ENCODE assay signal across 1 cellular context in genomic region chr11:77589521-77590193, GRCh38.
TF ChIP-seq lines count a peak whose summit lies in the region.

A gene with protein sequence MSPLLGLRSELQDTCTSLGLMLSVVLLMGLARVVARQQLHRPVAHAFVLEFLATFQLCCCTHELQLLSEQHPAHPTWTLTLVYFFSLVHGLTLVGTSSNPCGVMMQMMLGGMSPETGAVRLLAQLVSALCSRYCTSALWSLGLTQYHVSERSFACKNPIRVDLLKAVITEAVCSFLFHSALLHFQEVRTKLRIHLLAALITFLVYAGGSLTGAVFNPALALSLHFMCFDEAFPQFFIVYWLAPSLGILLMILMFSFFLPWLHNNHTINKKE (plus strand): TSS chr11:77589953. CDS start chr11:77589993, 40 bp downstream.

TF ChIP-seq in K562, 482 proteins besides CTCF, POLR2A, EP300 and RAD21 (continued from another document and continues in another):
- TF ChIP-seq, protein P1, sequence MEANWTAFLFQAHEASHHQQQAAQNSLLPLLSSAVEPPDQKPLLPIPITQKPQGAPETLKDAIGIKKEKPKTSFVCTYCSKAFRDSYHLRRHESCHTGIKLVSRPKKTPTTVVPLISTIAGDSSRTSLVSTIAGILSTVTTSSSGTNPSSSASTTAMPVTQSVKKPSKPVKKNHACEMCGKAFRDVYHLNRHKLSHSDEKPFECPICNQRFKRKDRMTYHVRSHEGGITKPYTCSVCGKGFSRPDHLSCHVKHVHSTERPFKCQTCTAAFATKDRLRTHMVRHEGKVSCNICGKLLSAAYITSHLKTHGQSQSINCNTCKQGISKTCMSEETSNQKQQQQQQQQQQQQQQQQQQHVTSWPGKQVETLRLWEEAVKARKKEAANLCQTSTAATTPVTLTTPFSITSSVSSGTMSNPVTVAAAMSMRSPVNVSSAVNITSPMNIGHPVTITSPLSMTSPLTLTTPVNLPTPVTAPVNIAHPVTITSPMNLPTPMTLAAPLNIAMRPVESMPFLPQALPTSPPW (CRISPR knock-in tag; IDR thresholded peaks at IDR 0.05) = peak; percentile 81
- TF ChIP-seq SP1 (CRISPR knock-in tag; IDR thresholded peaks at IDR 0.05) (no peak), ZNF518B (CRISPR knock-in tag; IDR thresholded peaks at IDR 0.05) (no peak), SPI1 (IDR thresholded peaks at IDR 0.05; ENCODE audit: borderline replicate concordance, low read depth, low read length) (no peak), POLR2H (tag; IDR thresholded peaks at IDR 0.05; ENCODE audit: low read depth) (no peak), KDM1A (IDR thresholded peaks at IDR 0.05) (no peak), ZNF436 (CRISPR knock-in tag; IDR thresholded peaks at IDR 0.05) (no peak), SAFB2 (IDR thresholded peaks at IDR 0.05; ENCODE audit: borderline replicate concordance, low read depth, low read length, severe bottlenecking) (no peak), FOXJ2 (tag; IDR thresholded peaks at IDR 0.05) (no peak; the same call in 1 of the 2 replicates), TCFL5 (CRISPR knock-in tag; conservative IDR thresholded peaks at IDR 0.05) (no peak), EGR1 (conservative IDR thresholded peaks at IDR 0.05) (no peak), ZBTB2 (IDR thresholded peaks at IDR 0.05) (no peak), SMC3 (conservative IDR thresholded peaks at IDR 0.05; ENCODE audit: insufficient read depth, low read depth, low read length) (no peak), SIN3B (IDR thresholded peaks at IDR 0.05; ENCODE audit: low read depth) (peak; percentile 30; the same call in 1 of the 2 replicates), SAP30 (IDR thresholded peaks at IDR 0.05; ENCODE audit: borderline replicate concordance, insufficient read depth, low read depth, low read length, poor library complexity, severe bottlenecking) (peak; percentile 37), ZNF232 (CRISPR knock-in tag; IDR thresholded peaks at IDR 0.05) (no peak), ZNF282 (CRISPR knock-in tag; IDR thresholded peaks at IDR 0.05) (no peak), CC2D1A (IDR thresholded peaks at IDR 0.05) (no peak), PHF20 (IDR thresholded peaks at IDR 0.05; ENCODE audit: partially characterized antibody) (no peak), ZNF445 (CRISPR knock-in tag; IDR thresholded peaks at IDR 0.05; ENCODE audit: low read depth) (no peak), ZNF717 (CRISPR knock-in tag; IDR thresholded peaks at IDR 0.05) (no peak), ZNF778 (CRISPR knock-in tag; IDR thresholded peaks at IDR 0.05) (no peak), E2F3 (CRISPR knock-in tag; IDR thresholded peaks at IDR 0.05) (0 out of 2 replicates have a peak, but pooled peaks have one; percentile 33), BRD4 (IDR thresholded peaks at IDR 0.05) (no peak), FOXA3 (CRISPR knock-in tag; conservative IDR thresholded peaks at IDR 0.05 in 1 of 2, IDR thresholded peaks at IDR 0.05 in 1 of 2) (no peak), SRSF1 (IDR thresholded peaks at IDR 0.05; ENCODE audit: low read depth, low read length) (no peak), TAF9B (IDR thresholded peaks at IDR 0.05; ENCODE audit: partially characterized antibody) (no peak), PHTF2 (CRISPR knock-in tag; IDR thresholded peaks at IDR 0.05) (no peak), GMEB1 (CRISPR knock-in tag; IDR thresholded peaks at IDR 0.05) (peak; percentile 64), NFE2L1 (tag; IDR thresholded peaks at IDR 0.05; ENCODE audit: borderline replicate concordance, low read depth) (no peak), SIN3A (IDR thresholded peaks at IDR 0.05; ENCODE audit: borderline replicate concordance in 2 of 2, control insufficient read depth in 1 of 2, low read depth in 2 of 2, low read length in 2 of 2) (peak in 1 of 2 experiments; percentile 84; a peak in 2 of 4 replicates)
- TF ChIP-seq, protein P2, sequence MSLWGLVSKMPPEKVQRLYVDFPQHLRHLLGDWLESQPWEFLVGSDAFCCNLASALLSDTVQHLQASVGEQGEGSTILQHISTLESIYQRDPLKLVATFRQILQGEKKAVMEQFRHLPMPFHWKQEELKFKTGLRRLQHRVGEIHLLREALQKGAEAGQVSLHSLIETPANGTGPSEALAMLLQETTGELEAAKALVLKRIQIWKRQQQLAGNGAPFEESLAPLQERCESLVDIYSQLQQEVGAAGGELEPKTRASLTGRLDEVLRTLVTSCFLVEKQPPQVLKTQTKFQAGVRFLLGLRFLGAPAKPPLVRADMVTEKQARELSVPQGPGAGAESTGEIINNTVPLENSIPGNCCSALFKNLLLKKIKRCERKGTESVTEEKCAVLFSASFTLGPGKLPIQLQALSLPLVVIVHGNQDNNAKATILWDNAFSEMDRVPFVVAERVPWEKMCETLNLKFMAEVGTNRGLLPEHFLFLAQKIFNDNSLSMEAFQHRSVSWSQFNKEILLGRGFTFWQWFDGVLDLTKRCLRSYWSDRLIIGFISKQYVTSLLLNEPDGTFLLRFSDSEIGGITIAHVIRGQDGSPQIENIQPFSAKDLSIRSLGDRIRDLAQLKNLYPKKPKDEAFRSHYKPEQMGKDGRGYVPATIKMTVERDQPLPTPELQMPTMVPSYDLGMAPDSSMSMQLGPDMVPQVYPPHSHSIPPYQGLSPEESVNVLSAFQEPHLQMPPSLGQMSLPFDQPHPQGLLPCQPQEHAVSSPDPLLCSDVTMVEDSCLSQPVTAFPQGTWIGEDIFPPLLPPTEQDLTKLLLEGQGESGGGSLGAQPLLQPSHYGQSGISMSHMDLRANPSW (CRISPR knock-in tag; IDR thresholded peaks at IDR 0.05) = no peak
- TF ChIP-seq, protein P3, sequence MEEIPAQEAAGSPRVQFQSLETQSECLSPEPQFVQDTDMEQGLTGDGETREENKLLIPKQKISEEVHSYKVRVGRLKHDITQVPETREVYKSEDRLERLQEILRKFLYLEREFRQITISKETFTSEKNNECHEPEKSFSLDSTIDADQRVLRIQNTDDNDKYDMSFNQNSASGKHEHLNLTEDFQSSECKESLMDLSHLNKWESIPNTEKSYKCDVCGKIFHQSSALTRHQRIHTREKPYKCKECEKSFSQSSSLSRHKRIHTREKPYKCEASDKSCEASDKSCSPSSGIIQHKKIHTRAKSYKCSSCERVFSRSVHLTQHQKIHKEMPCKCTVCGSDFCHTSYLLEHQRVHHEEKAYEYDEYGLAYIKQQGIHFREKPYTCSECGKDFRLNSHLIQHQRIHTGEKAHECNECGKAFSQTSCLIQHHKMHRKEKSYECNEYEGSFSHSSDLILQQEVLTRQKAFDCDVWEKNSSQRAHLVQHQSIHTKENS (CRISPR knock-in tag; IDR thresholded peaks at IDR 0.05) = no peak
- TF ChIP-seq, protein P4, sequence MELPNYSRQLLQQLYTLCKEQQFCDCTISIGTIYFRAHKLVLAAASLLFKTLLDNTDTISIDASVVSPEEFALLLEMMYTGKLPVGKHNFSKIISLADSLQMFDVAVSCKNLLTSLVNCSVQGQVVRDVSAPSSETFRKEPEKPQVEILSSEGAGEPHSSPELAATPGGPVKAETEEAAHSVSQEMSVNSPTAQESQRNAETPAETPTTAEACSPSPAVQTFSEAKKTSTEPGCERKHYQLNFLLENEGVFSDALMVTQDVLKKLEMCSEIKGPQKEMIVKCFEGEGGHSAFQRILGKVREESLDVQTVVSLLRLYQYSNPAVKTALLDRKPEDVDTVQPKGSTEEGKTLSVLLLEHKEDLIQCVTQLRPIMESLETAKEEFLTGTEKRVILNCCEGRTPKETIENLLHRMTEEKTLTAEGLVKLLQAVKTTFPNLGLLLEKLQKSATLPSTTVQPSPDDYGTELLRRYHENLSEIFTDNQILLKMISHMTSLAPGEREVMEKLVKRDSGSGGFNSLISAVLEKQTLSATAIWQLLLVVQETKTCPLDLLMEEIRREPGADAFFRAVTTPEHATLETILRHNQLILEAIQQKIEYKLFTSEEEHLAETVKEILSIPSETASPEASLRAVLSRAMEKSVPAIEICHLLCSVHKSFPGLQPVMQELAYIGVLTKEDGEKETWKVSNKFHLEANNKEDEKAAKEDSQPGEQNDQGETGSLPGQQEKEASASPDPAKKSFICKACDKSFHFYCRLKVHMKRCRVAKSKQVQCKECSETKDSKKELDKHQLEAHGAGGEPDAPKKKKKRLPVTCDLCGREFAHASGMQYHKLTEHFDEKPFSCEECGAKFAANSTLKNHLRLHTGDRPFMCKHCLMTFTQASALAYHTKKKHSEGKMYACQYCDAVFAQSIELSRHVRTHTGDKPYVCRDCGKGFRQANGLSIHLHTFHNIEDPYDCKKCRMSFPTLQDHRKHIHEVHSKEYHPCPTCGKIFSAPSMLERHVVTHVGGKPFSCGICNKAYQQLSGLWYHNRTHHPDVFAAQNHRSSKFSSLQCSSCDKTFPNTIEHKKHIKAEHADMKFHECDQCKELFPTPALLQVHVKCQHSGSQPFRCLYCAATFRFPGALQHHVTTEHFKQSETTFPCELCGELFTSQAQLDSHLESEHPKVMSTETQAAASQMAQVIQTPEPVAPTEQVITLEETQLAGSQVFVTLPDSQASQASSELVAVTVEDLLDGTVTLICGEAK (IDR thresholded peaks at IDR 0.05) = no peak
- TF ChIP-seq, protein P4 (CRISPR knock-in tag; IDR thresholded peaks at IDR 0.05) = no peak
- TF ChIP-seq, protein P5, sequence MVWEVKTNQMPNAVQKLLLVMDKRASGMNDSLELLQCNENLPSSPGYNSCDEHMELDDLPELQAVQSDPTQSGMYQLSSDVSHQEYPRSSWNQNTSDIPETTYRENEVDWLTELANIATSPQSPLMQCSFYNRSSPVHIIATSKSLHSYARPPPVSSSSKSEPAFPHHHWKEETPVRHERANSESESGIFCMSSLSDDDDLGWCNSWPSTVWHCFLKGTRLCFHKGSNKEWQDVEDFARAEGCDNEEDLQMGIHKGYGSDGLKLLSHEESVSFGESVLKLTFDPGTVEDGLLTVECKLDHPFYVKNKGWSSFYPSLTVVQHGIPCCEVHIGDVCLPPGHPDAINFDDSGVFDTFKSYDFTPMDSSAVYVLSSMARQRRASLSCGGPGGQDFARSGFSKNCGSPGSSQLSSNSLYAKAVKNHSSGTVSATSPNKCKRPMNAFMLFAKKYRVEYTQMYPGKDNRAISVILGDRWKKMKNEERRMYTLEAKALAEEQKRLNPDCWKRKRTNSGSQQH (CRISPR knock-in tag; IDR thresholded peaks at IDR 0.05) = no peak
